Comparison of ENCODE assay signal across 13 cellular contexts in genomic region chr16:56614549-56614991, GRCh38. TPM values are rescaled to one million over a fixed set of nuclear protein-coding genes. Genes with fewer than 3 reads are reported as not detected.
DNase-seq lines count a peak whose midpoint lies in the region; ATAC-seq and TF ChIP-seq lines count a peak whose summit lies in the region.
"Had no signal": no experiment of that assay in that cellular context is flagged by ENCODE, and none has a peak within 500 bp of the region (broad histone marks: within the 10 kb centered on the region; RNA-seq: fewer than 3 reads in every experiment).

No MANE protein-coding gene starts in this region.

- TF ChIP-seq CTCF in HFFc6 (IDR thresholded peaks at IDR 0.05) = no peak
- no peak for TF ChIP-seq CTCF in foreskin keratinocyte (conservative IDR thresholded peaks at IDR 0.05)
- no peak for TF ChIP-seq CTCF in H9 (conservative IDR thresholded peaks at IDR 0.05)
- TF ChIP-seq CTCF in endodermal cell (conservative IDR thresholded peaks at IDR 0.05) = no peak
- TF ChIP-seq CTCF in testis (IDR thresholded peaks at IDR 0.05) = no peak

- H3K4me2 ChIP-seq in H9 (ENCODE audit: insufficient read depth, insufficient read length, low read length) = no peak overlapping the region

- H4K8ac ChIP-seq in H9 (replicated peaks; ENCODE audit: insufficient read length, low read depth, low read length) = no peak overlapping the region

- no peak overlapping the region for H3K23ac ChIP-seq in H9 (ENCODE audit: insufficient read length, low read depth, low read length)

- H2BK15ac ChIP-seq in H9 (ENCODE audit: low read depth, low read length) = no peak overlapping the region

- no peak for TF ChIP-seq POLR2A in testis (IDR thresholded peaks at IDR 0.05)

- no peaks in the 10 kb centered on the region; the same call in none of the 2 replicates for H3K27me3 Mint-ChIP-seq in HFFc6 (ENCODE audit: insufficient read depth)
- no peaks in the 10 kb centered on the region for H3K27me3 Mint-ChIP-seq in activated T-cell treated with anti-CD3 and anti-CD28 coated beads, Interleukin-2, amount 50 U/mL, for 72 hours (ENCODE audit: low read depth)
- H3K27me3 Mint-ChIP-seq in H9 (ENCODE audit: low read depth) = peaks cover 80% of the 10 kb centered on the region
- H3K27me3 Mint-ChIP-seq in endodermal cell (ENCODE audit: insufficient read depth) = peaks cover 89% of the 10 kb centered on the region

- in situ Hi-C loops in Caki2 (cut with HindIII; ENCODE audit: low pct_unique_long_range_greater_than_20kb, low sequenced_read_pairs) = no loop called here

- H3K18ac ChIP-seq in H9 (ENCODE audit: insufficient read length, low read depth, low read length) = no peak overlapping the region

- H3K27ac Mint-ChIP-seq in HFFc6 (peak overlapping the region; percentile 87), H9 (no peak overlapping the region), endodermal cell (no peak overlapping the region)
- peak overlapping the region; percentile 42 for H3K27ac Mint-ChIP-seq in activated T-cell treated with anti-CD3 and anti-CD28 coated beads, Interleukin-2, amount 50 U/mL, for 72 hours
- H3K27ac Mint-ChIP-seq: IgD-negative memory B cell had no signal

- H2BK20ac ChIP-seq in H9 (ENCODE audit: low read depth, low read length, poor library complexity, severe bottlenecking) = no peak overlapping the region

- H3K79me1 ChIP-seq in H9 (ENCODE audit: insufficient read depth, low read depth, low read length, poor library complexity, severe bottlenecking) = no peaks in the 10 kb centered on the region

- H3K36me3 Mint-ChIP-seq in HFFc6 (ENCODE audit: low read depth) = peaks cover under 1% of the 10 kb centered on the region; the same call in 1 of the 2 replicates
- H3K36me3 Mint-ChIP-seq in activated T-cell treated with anti-CD3 and anti-CD28 coated beads, Interleukin-2, amount 50 U/mL, for 72 hours (ENCODE audit: insufficient read depth in 2 of 2) = peaks cover 0 to 2% of the 10 kb centered on the region in 2 donors
- H3K36me3 Mint-ChIP-seq in H9 (ENCODE audit: insufficient read depth in 1 of 3, low read depth in 3 of 3) = no peaks in the 10 kb centered on the region; a peak in 1 of 7 replicates
- no peaks in the 10 kb centered on the region for H3K36me3 Mint-ChIP-seq in endodermal cell (ENCODE audit: low read depth)
- H3K36me3 Mint-ChIP-seq: IgD-negative memory B cell had no signal

- H3K56ac ChIP-seq in H9 (ENCODE audit: insufficient read length, low read depth, low read length) = no peak overlapping the region

- DNase-seq in Caki2 (ENCODE audit: low read depth) (peak; percentile 82), HFFc6 (peak; percentile 60), foreskin keratinocyte (peak in 1 of 2 donors; percentile 86), H9 (no peak), endodermal cell (no peak), testis (no peak)
- peak in 1 of 2 donors; percentile 71 for DNase-seq in activated T-cell treated with anti-CD3 and anti-CD28 coated beads, Interleukin-2, amount 50 U/mL, for 72 hours
- DNase-seq: activated gamma-delta T cell treated with Interleukin-2 at 50 U/mL for 16 hours; Calu3; effector memory CD4-positive, alpha-beta T cell; mucosa of descending colon; upper lobe of left lung had no signal

- no peaks in the 10 kb centered on the region for H3K79me2 ChIP-seq in H9 (ENCODE audit: insufficient read depth, low read length)

- intact Hi-C loops in testis (cut with DNase I; ENCODE audit: low total_unique reads) = no loop called here

- H3K36me3 ChIP-seq in endodermal cell (ENCODE audit: control insufficient read depth, insufficient read depth, low read length) (no peaks in the 10 kb centered on the region), testis (ENCODE audit: low read depth, missing control alignments) (no peaks in the 10 kb centered on the region)
- H3K36me3 ChIP-seq: upper lobe of left lung had no signal

- peaks cover 8% of the 10 kb centered on the region for H3K23me2 ChIP-seq in H9 (ENCODE audit: insufficient read length, low read depth, low read length, poor library complexity, severe bottlenecking)

- no peak overlapping the region for H2AK5ac ChIP-seq in H9 (ENCODE audit: insufficient read length, low read length)

- H2BK12ac ChIP-seq in H9 (ENCODE audit: insufficient read length, low read depth, low read length) = no peak overlapping the region

- H3K4me1 ChIP-seq in foreskin keratinocyte = peaks cover 28% of the 10 kb centered on the region
- peaks cover 5% of the 10 kb centered on the region; the same call in 1 of the 2 replicates for H3K4me1 ChIP-seq in H9 (ENCODE audit: insufficient read depth, low read length)
- H3K4me1 ChIP-seq in endodermal cell (ENCODE audit: control insufficient read depth, insufficient read depth, low read length) = no peaks in the 10 kb centered on the region
- peaks cover 16% of the 10 kb centered on the region for H3K4me1 ChIP-seq in testis

- no peak overlapping the region for H3K9ac ChIP-seq in H9 (ENCODE audit: extremely low read depth, insufficient read length, low read length)
- H3K9ac ChIP-seq in endodermal cell (ENCODE audit: extremely low read depth, low read length, poor library complexity, severe bottlenecking) = no peak overlapping the region

- no peak overlapping the region for H3K14ac ChIP-seq in H9 (ENCODE audit: insufficient read depth, low read length)

- no peak overlapping the region for H2BK120ac ChIP-seq in H9 (ENCODE audit: low read depth, low read length, poor library complexity, severe bottlenecking)

- H2BK5ac ChIP-seq in H9 (ENCODE audit: insufficient read length, low read length) = no peak overlapping the region

- H3K27ac ChIP-seq in foreskin keratinocyte (no peak overlapping the region), H9 (ENCODE audit: insufficient read length, low read depth, low read length) (no peak overlapping the region), endodermal cell (ENCODE audit: low read depth, low read length) (no peak overlapping the region), testis (no peak overlapping the region)
- H3K27ac ChIP-seq: upper lobe of left lung had no signal

- peak; percentile 83 to 84 for ATAC-seq in activated T-cell treated with anti-CD3 and anti-CD28 coated beads, Interleukin-2, amount 50 U/mL, for 72 hours (replicated peaks in 1 of 2)
- ATAC-seq in foreskin keratinocyte = peak; percentile 46
- ATAC-seq: mucosa of descending colon had no signal

- H3K4me3 Mint-ChIP-seq in HFFc6 (peak overlapping the region; percentile 20; the same call in 1 of the 2 replicates), H9 (no peak overlapping the region), endodermal cell (no peak overlapping the region)
- H3K4me3 Mint-ChIP-seq in activated T-cell treated with anti-CD3 and anti-CD28 coated beads, Interleukin-2, amount 50 U/mL, for 72 hours = peak overlapping the region; percentile 47 to 61
- H3K4me3 Mint-ChIP-seq: IgD-negative memory B cell had no signal

- no peak overlapping the region for H3K4ac ChIP-seq in H9 (ENCODE audit: low read depth, low read length)

- H2AFZ ChIP-seq in H9 (ENCODE audit: low read length) = no peak overlapping the region

- H3K9me3 ChIP-seq in H9 (ENCODE audit: control insufficient read depth, low read depth, low read length) (no peaks in the 10 kb centered on the region), endodermal cell (ENCODE audit: control insufficient read depth, low read length) (no peaks in the 10 kb centered on the region), testis (no peaks in the 10 kb centered on the region)
- H3K9me3 ChIP-seq: mucosa of descending colon, upper lobe of left lung had no signal

- H3K9me3 Mint-ChIP-seq in HFFc6 (no peaks in the 10 kb centered on the region), H9 (peaks cover 0 to 5% of the 10 kb centered on the region in 2 experiments; a peak in 1 of 5 replicates), endodermal cell (no peaks in the 10 kb centered on the region)
- peaks cover 0 to 3% of the 10 kb centered on the region in 2 donors for H3K9me3 Mint-ChIP-seq in activated T-cell treated with anti-CD3 and anti-CD28 coated beads, Interleukin-2, amount 50 U/mL, for 72 hours
- H3K9me3 Mint-ChIP-seq: IgD-negative memory B cell had no signal

- no peak overlapping the region for H4K91ac ChIP-seq in H9 (ENCODE audit: insufficient read length, low read depth, low read length)

- H3K4me1 Mint-ChIP-seq in HFFc6 (ENCODE audit: low read depth) (peaks cover 71% of the 10 kb centered on the region), H9 (peaks cover 28 to 42% of the 10 kb centered on the region in 2 experiments), endodermal cell (peaks cover 8% of the 10 kb centered on the region)
- H3K4me1 Mint-ChIP-seq in activated T-cell treated with anti-CD3 and anti-CD28 coated beads, Interleukin-2, amount 50 U/mL, for 72 hours (ENCODE audit: low read depth) = peaks cover 86% of the 10 kb centered on the region

- no peaks in the 10 kb centered on the region for H4K20me1 ChIP-seq in H9 (ENCODE audit: control insufficient read depth, insufficient read depth, insufficient read length)

- H3K4me3 ChIP-seq in endodermal cell (ENCODE audit: low read length) (no peak overlapping the region), testis (no peak overlapping the region)
- H3K4me3 ChIP-seq: mucosa of descending colon, upper lobe of left lung had no signal

- no peak overlapping the region for H3T11ph ChIP-seq in H9 (ENCODE audit: low read length)

- no peaks in the 10 kb centered on the region for H3K27me3 ChIP-seq in foreskin keratinocyte
- peaks cover 42% of the 10 kb centered on the region; the same call in 1 of the 2 replicates for H3K27me3 ChIP-seq in H9 (ENCODE audit: insufficient read depth, low read length)
- H3K27me3 ChIP-seq in endodermal cell (ENCODE audit: control insufficient read depth, insufficient read depth, low read length, poor library complexity, severe bottlenecking) = peaks cover 84% of the 10 kb centered on the region
- H3K27me3 ChIP-seq in testis = no peaks in the 10 kb centered on the region
- H3K27me3 ChIP-seq: upper lobe of left lung had no signal

- no peak overlapping the region for H4K5ac ChIP-seq in H9 (ENCODE audit: insufficient read length, low read depth, low read length)

RNA-seq across cellular contexts. Expression of gene MT2A, which starts 6.2 kb away (rescaled TPM):
- 149 and 195 TPM in 2 replicates for total RNA-seq in Caki2 (2014; rRNA removed; shearing (Covaris generic); ENCODE audit: low replicate concordance)
- 1,000 to 10,000 TPM in 3 of 6 experiments, 100 to 1,000 TPM in 3; 623 to 1,524 (median 1,044) TPM for total RNA-seq in HFFc6 (2021; fragmentation: NEBNext Ultra II Directional; extraction: Animal tissue kit (Norgen Biotek cat#: 25700))
- 100 to 1,000 TPM; 391 to 529 TPM for total RNA-seq in activated T-cell treated with anti-CD3 and anti-CD28 coated beads, Interleukin-2, amount 50 U/mL, for 72 hours
- total RNA-seq in foreskin keratinocyte (4,420 and 5,254 TPM in 2 replicates), H9 (2021) (63.1 and 72.5 TPM in 2 replicates), endodermal cell (1 to 10 TPM in 1 of 2 donors, not detected in 1; 6.8 TPM), testis (10 to 100 TPM; 20.1 to 30.7 TPM)
- polyA plus RNA-seq in foreskin keratinocyte (5,670 and 6,844 TPM in 2 replicates), testis (ENCODE audit: insufficient read depth, low read depth, low replicate concordance) (77.1 TPM)
- 13.3 TPM for polyA plus RNA-seq in endodermal cell (2013, experiment 1 of 2)
- 14.2 TPM for polyA plus RNA-seq in endodermal cell (2013, experiment 2 of 2)

RNA-seq across cellular contexts. Expression of gene MT1E, which starts 11.0 kb away (rescaled TPM):
- not detected in 2 replicates for total RNA-seq in Caki2 (2014; rRNA removed; shearing (Covaris generic); ENCODE audit: low replicate concordance)
- total RNA-seq in HFFc6 (2021; fragmentation: NEBNext Ultra II Directional; extraction: Animal tissue kit (Norgen Biotek cat#: 25700)) = 100 to 1,000 TPM; 192 to 469 (median 458) TPM
- total RNA-seq in activated T-cell treated with anti-CD3 and anti-CD28 coated beads, Interleukin-2, amount 50 U/mL, for 72 hours = 100 to 1,000 TPM in 1 of 2 donors, 10 to 100 TPM in 1; 94.7 to 204 TPM
- total RNA-seq in foreskin keratinocyte = 438 and 932 TPM in 2 replicates
- 406 and 867 TPM in 2 replicates for polyA plus RNA-seq in foreskin keratinocyte
- 25.9 and 34.4 TPM in 2 replicates for total RNA-seq in H9 (2021)
- 1 to 10 TPM in 1 of 2 donors, not detected in 1; 5.5 TPM for total RNA-seq in endodermal cell
- polyA plus RNA-seq in endodermal cell (2013, experiment 1 of 2) = 1.8 TPM
- not detected for polyA plus RNA-seq in endodermal cell (2013, experiment 2 of 2)
- 10 to 100 TPM; 10.5 to 55.4 TPM for total RNA-seq in testis
- polyA plus RNA-seq in testis (ENCODE audit: insufficient read depth, low read depth, low replicate concordance) = 22.4 TPM
- total RNA-seq: Calu3 had no signal

RNA-seq across cellular contexts. Expression of gene MT1M, which starts 17.9 kb away (rescaled TPM):
- total RNA-seq in Caki2 (2014; rRNA removed; shearing (Covaris generic); ENCODE audit: low replicate concordance) = not detected in 2 replicates
- total RNA-seq in HFFc6 (2021; fragmentation: NEBNext Ultra II Directional; extraction: Animal tissue kit (Norgen Biotek cat#: 25700)) = under 1 TPM in 5 of 6 experiments, not detected in 1; 0.21 to 0.41 (median 0.28) TPM
- under 1 TPM in 1 of 2 donors, not detected in 1; 0.91 TPM for total RNA-seq in activated T-cell treated with anti-CD3 and anti-CD28 coated beads, Interleukin-2, amount 50 U/mL, for 72 hours
- total RNA-seq in foreskin keratinocyte = 0.24 TPM in 1 of 2 replicates, not detected in the other
- polyA plus RNA-seq in foreskin keratinocyte = 0.24 and 0.29 TPM in 2 replicates
- 1.4 and 2.5 TPM in 2 replicates for total RNA-seq in H9 (2021)
- total RNA-seq in endodermal cell = not detected
- 0.78 TPM for polyA plus RNA-seq in endodermal cell (2013, experiment 1 of 2)
- not detected for polyA plus RNA-seq in endodermal cell (2013, experiment 2 of 2)
- 1 to 10 TPM; 2.2 to 3.7 TPM for total RNA-seq in testis
- 2.6 TPM for polyA plus RNA-seq in testis (ENCODE audit: insufficient read depth, low read depth, low replicate concordance)
- total RNA-seq: Calu3 had no signal
- polyA plus RNA-seq: IgD-negative memory B cell had no signal

RNA-seq across cellular contexts. Expression of gene MT1A, which starts 23.9 kb away (rescaled TPM):
- not detected in 2 replicates for total RNA-seq in Caki2 (2014; rRNA removed; shearing (Covaris generic); ENCODE audit: low replicate concordance)
- total RNA-seq in HFFc6 (2021; fragmentation: NEBNext Ultra II Directional; extraction: Animal tissue kit (Norgen Biotek cat#: 25700)) = 1 to 10 TPM in 1 of 6 experiments, under 1 TPM in 1, not detected in 4; 0.50 to 1.5 TPM
- 1 to 10 TPM in 1 of 2 donors, under 1 TPM in 1; 0.74 to 1.5 TPM for total RNA-seq in activated T-cell treated with anti-CD3 and anti-CD28 coated beads, Interleukin-2, amount 50 U/mL, for 72 hours
- total RNA-seq in foreskin keratinocyte (not detected in 2 replicates), H9 (2021) (0.68 TPM in 1 of 2 replicates, not detected in the other), endodermal cell (not detected), testis (10 to 100 TPM in 1 of 2 donors, not detected in 1; 10.6 TPM)
- polyA plus RNA-seq in foreskin keratinocyte (0.18 and 0.48 TPM in 2 replicates), testis (ENCODE audit: insufficient read depth, low read depth, low replicate concordance) (not detected)
- polyA plus RNA-seq in endodermal cell (2013, experiment 1 of 2) = not detected
- polyA plus RNA-seq in endodermal cell (2013, experiment 2 of 2) = not detected
- total RNA-seq: Calu3 had no signal
- polyA plus RNA-seq: IgD-negative memory B cell had no signal

RNA-seq across cellular contexts. Expression of gene MT3, which starts 25.2 kb away (rescaled TPM):
- not detected in 2 replicates for total RNA-seq in Caki2 (2014; rRNA removed; shearing (Covaris generic); ENCODE audit: low replicate concordance)
- not detected for total RNA-seq in HFFc6 (2021; fragmentation: NEBNext Ultra II Directional; extraction: Animal tissue kit (Norgen Biotek cat#: 25700))
- 1 to 10 TPM; 3.9 to 6.8 TPM for total RNA-seq in activated T-cell treated with anti-CD3 and anti-CD28 coated beads, Interleukin-2, amount 50 U/mL, for 72 hours
- total RNA-seq in foreskin keratinocyte (not detected in 2 replicates), H9 (2021) (0.61 TPM in 1 of 2 replicates, not detected in the other), endodermal cell (not detected), testis (1 to 10 TPM in 1 of 2 donors, not detected in 1; 4.6 TPM)
- polyA plus RNA-seq in foreskin keratinocyte (not detected in 2 replicates), testis (ENCODE audit: insufficient read depth, low read depth, low replicate concordance) (12.0 TPM)
- 2.2 TPM for polyA plus RNA-seq in endodermal cell (2013, experiment 1 of 2)
- 2.6 TPM for polyA plus RNA-seq in endodermal cell (2013, experiment 2 of 2)
- total RNA-seq: Calu3 had no signal
- polyA plus RNA-seq: IgD-negative memory B cell had no signal

Comparison
In these comparisons a context has a peak if more than half of its experiments do, and no peak if none do; other contexts are left out.
1. DNase-seq: peak in Caki2 (single experiment) and HFFc6 (single experiment); none in H9 (single experiment), endodermal cell (single experiment) and testis (single experiment).
2. H3K27ac Mint-ChIP-seq: peak in HFFc6 (single experiment) and activated T-cell treated with anti-CD3 and anti-CD28 coated beads, Interleukin-2, amount 50 U/mL, for 72 hours (single experiment); none in H9 (0 of 3) and endodermal cell (single experiment).
3. H3K4me3 Mint-ChIP-seq: peak in HFFc6 (single experiment) and activated T-cell treated with anti-CD3 and anti-CD28 coated beads, Interleukin-2, amount 50 U/mL, for 72 hours (2 of 2); none in H9 (0 of 2) and endodermal cell (single experiment).